ENCODE assay signal across 1 cellular context in genomic region chr19:7288131-7288530, GRCh38.
A peak's percentile ranks its signal among the peaks of the same experiment; 100 is the strongest.
TF ChIP-seq lines count a peak whose summit lies in the region.

No MANE protein-coding gene starts in this region.

TF ChIP-seq in HepG2, 621 proteins besides CTCF, POLR2A, EP300 and RAD21:
- no peak for TF ChIP-seq HNRNPK (IDR thresholded peaks at IDR 0.05; ENCODE audit: low read depth, low read length, poor library complexity, severe bottlenecking)
- no peak for TF ChIP-seq HES4 (CRISPR knock-in tag; IDR thresholded peaks at IDR 0.05; ENCODE audit: borderline replicate concordance)
- TF ChIP-seq ZNF30 (CRISPR knock-in tag; IDR thresholded peaks at IDR 0.05): no peak
- 0 out of 2 replicates have a peak, but pooled peaks have one; percentile 19 for TF ChIP-seq ZNF121 (CRISPR knock-in tag; IDR thresholded peaks at IDR 0.05)
